ENCODE assay signal across 1 cellular context in genomic region chr17:63824362-63824761, GRCh38.
TF ChIP-seq lines count a peak whose summit lies in the region.

No MANE protein-coding gene starts in this region.

TF ChIP-seq in HepG2, 621 proteins besides CTCF, POLR2A, EP300 and RAD21:
- TF ChIP-seq ZNF33A (CRISPR knock-in tag; IDR thresholded peaks at IDR 0.05; ENCODE audit: borderline replicate concordance) (no peak), NR1H2 (CRISPR knock-in tag; IDR thresholded peaks at IDR 0.05; ENCODE audit: borderline replicate concordance, low read depth) (no peak), MXI1 (IDR thresholded peaks at IDR 0.05; ENCODE audit: borderline replicate concordance, low read depth, low read length) (no peak), MAFF (IDR thresholded peaks at IDR 0.05; ENCODE audit: low read depth, low read length) (no peak), ZNF784 (CRISPR knock-in tag; IDR thresholded peaks at IDR 0.05; ENCODE audit: borderline replicate concordance) (no peak), SCMH1 (CRISPR knock-in tag; IDR thresholded peaks at IDR 0.05; ENCODE audit: borderline replicate concordance) (no peak), TRIM22 (IDR thresholded peaks at IDR 0.05) (no peak), E2F1 (CRISPR knock-in tag; IDR thresholded peaks at IDR 0.05) (no peak), ONECUT2 (CRISPR knock-in tag; IDR thresholded peaks at IDR 0.05) (no peak), NFE2 (CRISPR knock-in tag; IDR thresholded peaks at IDR 0.05) (no peak), HOMEZ (CRISPR knock-in tag; IDR thresholded peaks at IDR 0.05; ENCODE audit: low read depth) (no peak), CENPT (CRISPR knock-in tag; IDR thresholded peaks at IDR 0.05; ENCODE audit: low read depth) (no peak), ZNF333 (CRISPR knock-in tag; IDR thresholded peaks at IDR 0.05; ENCODE audit: borderline replicate concordance) (no peak), HIC2 (CRISPR knock-in tag; IDR thresholded peaks at IDR 0.05; ENCODE audit: low read depth) (no peak), ZNF17 (CRISPR knock-in tag; IDR thresholded peaks at IDR 0.05) (no peak)
